In genomic region chr3:5136619-5137429, GRCh38 we compare ENCODE assay signal across 8 cellular contexts. TPM values are rescaled to one million over a fixed set of nuclear protein-coding genes. Genes with fewer than 3 reads are reported as not detected.
DNase-seq lines count a peak whose midpoint lies in the region; ATAC-seq and TF ChIP-seq lines count a peak whose summit lies in the region.

No MANE protein-coding gene starts in this region.

- no peak overlapping the region for H3K23ac ChIP-seq in neuronal stem cell (ENCODE audit: low read depth, low read length, poor library complexity)

- no peak overlapping the region for H2AK5ac ChIP-seq in neuronal stem cell (ENCODE audit: low read depth, low read length)

- no peak overlapping the region for H3K4me3 Mint-ChIP-seq in Caco-2 (ENCODE audit: unreplicated experiment)

- H2BK15ac ChIP-seq in neuronal stem cell (ENCODE audit: low read length) = no peak overlapping the region

- H3K4me3 ChIP-seq in Caco-2 (ENCODE audit: low read depth, low read length) (no peak overlapping the region), neuronal stem cell (ENCODE audit: low read length in 2 of 2) (no peak overlapping the region)

- H2BK12ac ChIP-seq in neuronal stem cell (ENCODE audit: low read length) = no peak overlapping the region

- H2BK120ac ChIP-seq in neuronal stem cell (ENCODE audit: low read depth, low read length) = no peak overlapping the region

- CTCF ChIA-PET in Caco-2 (lab: Charles Lee) = no interaction called here

- POLR2A ChIA-PET in Caco-2 (lab: Charles Lee) = no interaction called here

- H4K91ac ChIP-seq in neuronal stem cell (ENCODE audit: low read depth, low read length, poor library complexity) = no peak overlapping the region

- H3K14ac ChIP-seq in neuronal stem cell (ENCODE audit: low read length) = no peak overlapping the region

- peak overlapping the region; percentile 42 for H3K27ac Mint-ChIP-seq in Caco-2 (ENCODE audit: unreplicated experiment)

- peak overlapping the region; percentile 36 for H3K9ac ChIP-seq in neuronal stem cell (ENCODE audit: low read depth, low read length, poor library complexity)

- H3K4me1 ChIP-seq in Caco-2 (peaks cover 19% of the 10 kb centered on the region), neuronal stem cell (ENCODE audit: control insufficient read depth in 2 of 2, insufficient read depth in 1 of 2, low read depth in 1 of 2, low read length in 2 of 2) (peaks cover 0 to 3% of the 10 kb centered on the region in 2 donors)

- H3K9me3 ChIP-seq in Caco-2 (no peaks in the 10 kb centered on the region), neuronal stem cell (replicated peaks in 1 of 2; ENCODE audit: control insufficient read depth in 2 of 2, insufficient read depth in 1 of 2, low read depth in 1 of 2, low read length in 2 of 2) (no peaks in the 10 kb centered on the region)

- TF ChIP-seq CTCF in Caco-2 (IDR thresholded peaks at IDR 0.05; ENCODE audit: insufficient read depth in 1 of 2, low read depth in 1 of 2, low read length in 1 of 2, severe bottlenecking in 1 of 2, unreplicated experiment in 1 of 2) = peak; percentile 18 to 62

- H3K36me3 ChIP-seq in Caco-2 (ENCODE audit: control insufficient read depth, insufficient read depth, low read length) (no peaks in the 10 kb centered on the region), neuronal stem cell (replicated peaks in 1 of 2; ENCODE audit: control insufficient read depth in 2 of 2, insufficient read depth in 2 of 2, low read length in 2 of 2) (no peaks in the 10 kb centered on the region)

- no peaks in the 10 kb centered on the region for H3K9me3 Mint-ChIP-seq in Caco-2 (ENCODE audit: unreplicated experiment)

- no peak overlapping the region for H2AFZ ChIP-seq in neuronal stem cell (ENCODE audit: low read length)

- H3K27me3 ChIP-seq in Caco-2 (replicated peaks; ENCODE audit: control insufficient read depth, insufficient read depth, low read length) (no peaks in the 10 kb centered on the region), neuronal stem cell (ENCODE audit: control insufficient read depth in 3 of 3, insufficient read depth in 3 of 3, low read depth in 1 of 3, low read length in 3 of 3) (no peaks in the 10 kb centered on the region)

- WGBS in neuronal stem cell (ENCODE audit: extremely low coverage in 2 of 2, insufficient read length in 2 of 2, insufficient replicate concordance in 1 of 2), 2 donors = no CpG with 5 or more reads among the region's 6 CpGs

- H3K4ac ChIP-seq in neuronal stem cell (ENCODE audit: low read length) = no peak overlapping the region

- H3K79me1 ChIP-seq in neuronal stem cell (ENCODE audit: low read depth, low read length) = no peaks in the 10 kb centered on the region

- peaks cover 18% of the 10 kb centered on the region for H3K4me1 Mint-ChIP-seq in Caco-2 (ENCODE audit: low read depth, unreplicated experiment)

- no TSS peak for BruUV-seq in Caco-2 (replicated peaks; lab: Mats Ljungman, UMichigan)

- H2BK5ac ChIP-seq in neuronal stem cell (ENCODE audit: low read length) = no peak overlapping the region

- peaks cover 12% of the 10 kb centered on the region for H3K36me3 Mint-ChIP-seq in Caco-2 (ENCODE audit: insufficient read depth, unreplicated experiment)

- no peak overlapping the region for H3K18ac ChIP-seq in neuronal stem cell (ENCODE audit: low read length)

- H3K27ac ChIP-seq in neuronal stem cell (replicated peaks; ENCODE audit: low read length) = no peak overlapping the region

- DNase-seq in Caco-2 (peak in 1 of 2 experiments; percentile 37), RKO (ENCODE audit: low spot score) (peak; percentile 19), neuronal stem cell (ENCODE audit: low spot score) (no peak), NCI-H2196 treated with DMSO at 0.1 percent for 48 hours (lab: John Stamatoyannopoulos, UW; ENCODE audit: unreplicated experiment) (no peak), islet precursor cell (no peak)
- peak; percentile 50 for DNase-seq in central memory CD4-positive, alpha-beta T cell

- peak; percentile 73 for ATAC-seq in GM19035 (IDR thresholded peaks at IDR 0.05; ENCODE audit: unreplicated experiment)
- peak; percentile 56 for ATAC-seq in HG03095 (IDR thresholded peaks at IDR 0.05; ENCODE audit: unreplicated experiment)

- H3K4me2 ChIP-seq in neuronal stem cell (ENCODE audit: insufficient read depth, low read length, poor library complexity, severe bottlenecking) = no peak overlapping the region

- no peak overlapping the region for H4K8ac ChIP-seq in neuronal stem cell (ENCODE audit: low read depth, low read length)

- intact Hi-C loops in Caco-2 (cut with micrococcal nuclease; ENCODE audit: unreplicated experiment) = loop anchor here (5.0 kb wide), 1 partner anchor 165 kb away; no protein-coding TSS in a partner anchor

- no peaks in the 10 kb centered on the region for H3K27me3 Mint-ChIP-seq in Caco-2 (ENCODE audit: insufficient read depth, unreplicated experiment)

RNA-seq across cellular contexts. Expression of gene ARL8B, which starts 14.7 kb away (rescaled TPM):
- 56.1 and 65.0 TPM in 2 replicates for total RNA-seq in Caco-2 (2022)
- polyA plus RNA-seq in neuronal stem cell (2013, experiment 1 of 2) = 34.7 TPM
- polyA plus RNA-seq in neuronal stem cell (2013, experiment 2 of 2) = 33.3 TPM

RNA-seq across cellular contexts. Expression of gene EDEM1, which starts 50.7 kb away (rescaled TPM):
- 42.6 and 51.3 TPM in 2 replicates for total RNA-seq in Caco-2 (2022)
- polyA plus RNA-seq in neuronal stem cell (2013, experiment 1 of 2) = 7.8 TPM
- 8.3 TPM for polyA plus RNA-seq in neuronal stem cell (2013, experiment 2 of 2)

Comparison
In these comparisons a context has a peak if more than half of its experiments do, and no peak if none do; other contexts are left out.
1. DNase-seq: peak in RKO (single experiment) and central memory CD4-positive, alpha-beta T cell (single experiment); none in neuronal stem cell (single experiment), NCI-H2196 treated with DMSO at 0.1 percent for 48 hours (single experiment) and islet precursor cell (single experiment).